Comparison of ENCODE assay signal across 9 cellular contexts in genomic region chr1:110524311-110525249, GRCh38. TPM values are rescaled to one million over a fixed set of nuclear protein-coding genes. Genes with fewer than 3 reads are reported as not detected.
DNase-seq lines count a peak whose midpoint lies in the region; ATAC-seq, FAIRE-seq and TF ChIP-seq lines count a peak whose summit lies in the region.
"Had no signal": no experiment of that assay in that cellular context is flagged by ENCODE, and none has a peak within 500 bp of the region (broad histone marks: within the 10 kb centered on the region; RNA-seq: fewer than 3 reads in every experiment).

No MANE protein-coding gene starts in this region.

- no peak overlapping the region for H3K27ac ChIP-seq in K562 (ENCODE audit: extremely low read depth, low read depth, low read length)

- intact Hi-C loops in K562 (cut with micrococcal nuclease): loop anchor here (1.0 to 5.0 kb wide), 3 partner anchors 91 to 257 kb away; no protein-coding TSS in a partner anchor

- no peak overlapping the region for H3K9ac ChIP-seq in K562 (ENCODE audit: insufficient read depth in 1 of 2, low read depth in 2 of 2, low read length in 2 of 2)

- in situ Hi-C loops in G401 (cut with HindIII; ENCODE audit: low sequenced_read_pairs) (no loop called here), K562 (cut with MboI) (loop anchor here (5.0 kb wide), 1 partner anchor 88 kb away; no protein-coding TSS in a partner anchor)

- peak overlapping the region; percentile 34 for H3K27ac Mint-ChIP-seq in T-helper 17 cell

- BruUV-seq in K562 (replicated peaks; lab: Mats Ljungman, UMichigan): no TSS peak

- no peak overlapping the region for H3K4me3 ChIP-seq in K562

- peak; percentile 79 for DNase-seq in G401 (ENCODE audit: low spot score)
- peak; percentile 59 for DNase-seq in NCI-H1105 (lab: John Stamatoyannopoulos, UW)
- DNase-seq in T-helper 17 cell: peak; percentile 10 to 34 (median 16)
- peak; percentile 70 to 90 (median 85) for DNase-seq in K562 (ENCODE audit: extremely low read depth in 1 of 4, low spot score in 3 of 4)
- DNase-seq in inferior parietal cortex (ENCODE audit: extremely low spot score): peak; percentile 76
- peak; percentile 56 to 60 for DNase-seq in stimulated activated CD4-positive, alpha-beta T cell treated with anti-CD3 and anti-CD28 coated beads, Interleukin-2, amount 100 ng/mL, for 24 hours

- H2AFZ ChIP-seq in K562 (ENCODE audit: low read depth, low read length): peak overlapping the region; percentile 64

- CTCF ChIA-PET in K562 (lab: Yijun Ruan, JAX; ENCODE audit: low intra/inter-chr PET ratio): interaction anchor here (0.6 to 2.3 kb wide), 7 partner anchors 89 to 1245 kb away, joined by 3 to 17 read pairs (median 5); no protein-coding TSS in a partner anchor

- H4K20me1 ChIP-seq in K562 (replicated peaks; ENCODE audit: control insufficient read depth, insufficient read depth, low read length): peaks cover 18% of the 10 kb centered on the region

- no peak for TF ChIP-seq EP300 in K562 (IDR thresholded peaks at IDR 0.05; ENCODE audit: low read length)

- no peaks in the 10 kb centered on the region for H3K9me1 ChIP-seq in K562 (ENCODE audit: control insufficient read depth, insufficient read depth, low read length)

- H3K4me1 Mint-ChIP-seq in T-helper 17 cell: peaks cover 4% of the 10 kb centered on the region

- no peaks in the 10 kb centered on the region for H3K36me3 Mint-ChIP-seq in T-helper 17 cell (ENCODE audit: low read depth)

- FAIRE-seq in K562 (lab: Jason Lieb, UNC): peak; percentile 99
- FAIRE-seq: colon had no signal

- 12% methylated on average over 20 of the region's 20 CpGs for WGBS in K562 (ENCODE audit: insufficient coverage, low coverage, missing lambda C conversion rate)

- peak; percentile 73 for ATAC-seq in T-helper 17 cell
- ATAC-seq in K562: peak; percentile 97
- no peak for ATAC-seq in GM18861 (IDR thresholded peaks at IDR 0.05; ENCODE audit: unreplicated experiment)
- no peak for ATAC-seq in GM18858 (IDR thresholded peaks at IDR 0.05; ENCODE audit: unreplicated experiment)

- no peaks in the 10 kb centered on the region for H3K36me3 ChIP-seq in K562 (ENCODE audit: control insufficient read depth, insufficient read depth, low read length)

- no peak for TF ChIP-seq POLR2A in K562 (conservative IDR thresholded peaks at IDR 0.05)

- peak overlapping the region; percentile 56 for H3K4me2 ChIP-seq in K562 (ENCODE audit: insufficient read depth, low read length)

- no peaks in the 10 kb centered on the region; a peak in 2 of 5 replicates for H3K4me1 ChIP-seq in K562 (replicated peaks in 1 of 2; ENCODE audit: control insufficient read depth in 2 of 2, insufficient read depth in 2 of 2, low read length in 2 of 2)

- peak; percentile 89 to 95 (median 95) for TF ChIP-seq CTCF in K562 (IDR thresholded peaks at IDR 0.05 in 2 of 3, conservative IDR thresholded peaks at IDR 0.05 in 1 of 3; ENCODE audit: insufficient read depth in 2 of 3, low read depth in 1 of 3, low read length in 3 of 3)

- peak; percentile 74 to 94 for TF ChIP-seq RAD21 in K562 (CRISPR knock-in tag; conservative IDR thresholded peaks at IDR 0.05 in 1 of 2, IDR thresholded peaks at IDR 0.05 in 1 of 2)

- H3K27me3 Mint-ChIP-seq in T-helper 17 cell: peaks cover 67% of the 10 kb centered on the region

- no peaks in the 10 kb centered on the region for H3K9me3 ChIP-seq in T-helper 17 cell (ENCODE audit: control insufficient read depth, low read length, poor library complexity, severe bottlenecking)
- no peaks in the 10 kb centered on the region for H3K9me3 ChIP-seq in K562 (replicated peaks; ENCODE audit: control insufficient read depth, insufficient read depth, low read depth, low read length)

- no peaks in the 10 kb centered on the region for H3K79me2 ChIP-seq in K562 (ENCODE audit: control insufficient read depth, insufficient read depth, low read length)

- H3K4me3 Mint-ChIP-seq in T-helper 17 cell: no peak overlapping the region

- peaks cover 2 to 36% of the 10 kb centered on the region in 2 experiments; a peak in 3 of 5 replicates for H3K27me3 ChIP-seq in K562 (ENCODE audit: control insufficient read depth in 2 of 2, insufficient read depth in 2 of 2, low read length in 2 of 2)

- POLR2A ChIA-PET in K562 (lab: Yijun Ruan, JAX): interaction anchor here (0.6 to 1.7 kb wide), 5 partner anchors 10 to 175 kb away, joined by 3 to 6 read pairs (median 3); no protein-coding TSS in a partner anchor

TF ChIP-seq in K562, 482 proteins besides CTCF, POLR2A, EP300 and RAD21 (continues in another document):
- TF ChIP-seq RFX1 (IDR thresholded peaks at IDR 0.05) (peak; percentile 84), NR2F6 (CRISPR knock-in tag; IDR thresholded peaks at IDR 0.05) (no peak), ZZZ3 (IDR thresholded peaks at IDR 0.05) (no peak), PBX2 (CRISPR knock-in tag; IDR thresholded peaks at IDR 0.05; ENCODE audit: low read depth) (no peak), PBX2 (tag; conservative IDR thresholded peaks at IDR 0.05; ENCODE audit: low read depth) (no peak), ZNF740 (CRISPR knock-in tag; IDR thresholded peaks at IDR 0.05) (peak; percentile 94), ZNF740 (tag; IDR thresholded peaks at IDR 0.05) (peak in 1 of 2 experiments; percentile 49; a peak in 1 of 4 replicates), EGR1 (conservative IDR thresholded peaks at IDR 0.05) (0 out of 2 replicates have a peak, but pooled peaks have one; percentile 17), CC2D1A (IDR thresholded peaks at IDR 0.05) (0 out of 2 replicates have a peak, but pooled peaks have one; percentile 54), MAFK (IDR thresholded peaks at IDR 0.05; ENCODE audit: low read length) (no peak), PHB (CRISPR knock-in tag; IDR thresholded peaks at IDR 0.05) (no peak), JUND (IDR thresholded peaks at IDR 0.05; ENCODE audit: borderline replicate concordance, low read depth, low read length) (peak; percentile 29; the same call in 1 of the 2 replicates), JUND (tag; IDR thresholded peaks at IDR 0.05; ENCODE audit: borderline replicate concordance, low read depth, low read length) (no peak), IRF9 (tag; IDR thresholded peaks at IDR 0.05) (no peak), WHSC1 (IDR thresholded peaks at IDR 0.05; ENCODE audit: low read length) (no peak), CREM (IDR thresholded peaks at IDR 0.05; ENCODE audit: low read depth) (0 out of 2 replicates have a peak, but pooled peaks have one; percentile 39)

RNA-seq across cellular contexts. Expression of gene KCNA10, which starts 5.6 kb away (rescaled TPM):
- not detected in 2 replicates for total RNA-seq in G401 (2014; rRNA removed; shearing (Covaris generic))
- total RNA-seq in T-helper 17 cell (not detected), K562 (2014; rRNA removed) (not detected in 2 replicates), K562 (2014; rRNA removed; fragmentation: Illumina TruSeq; extraction: Trizol) (not detected in 2 replicates), K562 (2015; rRNA removed; fragmentation: Illumina TruSeq; extraction: Trizol) (not detected in 2 replicates), K562 (2021) (not detected in 2 replicates)
- total RNA-seq in K562 (2011; cell fraction: chromatin; rRNA removed; ENCODE audit: low replicate concordance): not detected in 2 replicates
- total RNA-seq in K562 (2011; cell fraction: nucleolus; rRNA removed): not detected in 2 replicates
- total RNA-seq in K562 (2011; cell fraction: nucleoplasm; rRNA removed): not detected in 2 replicates
- polyA plus RNA-seq in K562 (2011; rRNA removed) (not detected in 2 replicates), K562 (2014; fragmentation: Illumina TruSeq; extraction: Trizol) (not detected in 2 replicates), K562 (2014; fragmentation: Nextera tagmentation; extraction: Ambion mirVana) (not detected), K562 (2014; rRNA removed) (not detected in 2 replicates)
- polyA plus RNA-seq in K562 (2011; cell fraction: cytosol; rRNA removed): not detected in 2 replicates
- polyA plus RNA-seq in K562 (2011; cell fraction: nucleus; rRNA removed): not detected in 2 replicates
- not detected in 2 replicates for polyA plus RNA-seq in K562 (2012)
- not detected in 2 replicates for polyA minus RNA-seq in K562 (2011; rRNA and poly(A)+ RNA removed)
- polyA minus RNA-seq in K562 (2011; cell fraction: cytosol; rRNA and poly(A)+ RNA removed): not detected in 2 replicates
- not detected in 2 replicates for polyA minus RNA-seq in K562 (2011; cell fraction: nucleus; rRNA and poly(A)+ RNA removed)

Comparison
In these comparisons a context has a peak if more than half of its experiments do, and no peak if none do; other contexts are left out.
1. DNase-seq: peak in every context shown above with its lines; median percentile 85 in K562; 79 in G401; 76 in inferior parietal cortex; 59 in NCI-H1105; 58 in stimulated activated CD4-positive, alpha-beta T cell treated with anti-CD3 and anti-CD28 coated beads, Interleukin-2, amount 100 ng/mL, for 24 hours; 16 in T-helper 17 cell.
2. ATAC-seq: peak in T-helper 17 cell (single experiment) and K562 (single experiment); none in GM18861 (single experiment) and GM18858 (single experiment).